ENCODE assay signal across 28 cellular contexts in the genomic region with DNA sequence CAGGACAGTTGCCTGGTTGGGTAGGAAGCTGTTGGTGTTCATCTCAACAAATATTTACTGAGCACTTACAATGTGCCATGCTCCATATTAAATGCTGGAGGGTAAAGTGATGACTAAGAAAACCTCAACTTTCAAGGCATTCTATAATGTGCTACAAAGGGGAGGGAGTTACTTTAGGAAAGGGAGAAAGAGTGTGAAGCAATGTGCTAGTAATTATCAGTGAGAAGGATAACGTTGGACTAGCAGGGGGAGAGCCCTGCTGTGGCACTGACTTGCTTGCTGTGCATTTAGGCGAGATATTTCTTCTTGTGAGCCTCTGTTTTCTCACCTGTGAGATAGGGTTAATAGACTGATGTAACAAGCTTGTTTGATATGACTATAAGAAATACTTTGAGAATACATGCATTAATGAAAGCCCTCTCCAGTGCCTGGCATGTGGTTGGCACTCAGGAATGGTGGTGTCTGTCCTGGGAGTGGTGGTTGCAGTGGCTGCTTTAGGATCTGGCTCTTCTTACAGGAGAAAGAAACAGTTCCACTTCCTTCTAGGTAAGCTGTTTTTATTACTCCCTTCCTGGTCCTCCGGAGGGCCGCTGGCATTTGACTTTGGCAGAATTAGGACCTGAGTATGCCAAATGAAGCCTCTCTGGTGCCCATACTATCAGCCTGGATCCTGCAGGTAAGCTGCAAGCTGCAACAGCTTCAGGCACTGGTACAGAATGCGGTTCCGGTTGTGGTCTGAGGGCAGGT.
A peak's percentile ranks its signal among the peaks of the same experiment; 100 is the strongest.
DNase-seq lines count a peak whose midpoint lies in the region; ATAC-seq, FAIRE-seq and TF ChIP-seq lines count a peak whose summit lies in the region.
"Had no signal": no experiment of that assay in that cellular context is flagged by ENCODE, and none has a peak within 500 bp of the region (broad histone marks: within the 10 kb centered on the region; RNA-seq: fewer than 3 reads in every experiment).

No MANE protein-coding gene starts in this region.

- TF ChIP-seq POLR2A in breast epithelium (IDR thresholded peaks at IDR 0.05) (no peak), H54 (IDR thresholded peaks at IDR 0.05; ENCODE audit: low read depth, low read length) (no peak), tibial nerve (IDR thresholded peaks at IDR 0.05) (no peak)

- no peak overlapping the region for H3K27ac Mint-ChIP-seq in stimulated activated effector memory CD8-positive, alpha-beta T cell treated with anti-CD3 and anti-CD28 coated beads, Interleukin-12 subunit alpha, Interleukin-12 subunit beta, amount 100 ng/mL, for 72 hours
- H3K27ac Mint-ChIP-seq: activated CD4-positive, alpha-beta memory T cell treated with anti-CD3 and anti-CD28 coated beads for 36 hours; immature natural killer cell; memory B cell; stimulated activated naive CD8-positive, alpha-beta T cell treated with anti-CD3 and anti-CD28 coated beads, Interleukin-15, amount 100 ng/mL, for 72 hours; T-helper 1 cell treated with Interleukin-12 subunit alpha and Interleukin-12 subunit beta and Interleukin-4 antibody, amounts not matched to agents 30 μg/mL and 1 μg/mL, for 36 hours had no signal

- H3K9me3 ChIP-seq in A673 (ENCODE audit: low read depth, low read length, poor library complexity, severe bottlenecking) (peaks cover 9% of the 10 kb centered on the region), MG63 (peaks cover 12% of the 10 kb centered on the region), breast epithelium (no peaks in the 10 kb centered on the region), keratinocyte (ENCODE audit: control insufficient read depth, low read depth, low read length) (peaks cover 2% of the 10 kb centered on the region), tibial nerve (peaks cover 0 to 6% (median 0%) of the 10 kb centered on the region in 4 donors)
- H3K9me3 ChIP-seq: SK-N-SH, uterus had no signal

- no peaks in the 10 kb centered on the region for H3K79me2 ChIP-seq in keratinocyte (ENCODE audit: control insufficient read depth, insufficient read depth, low read length)
- H3K79me2 ChIP-seq: parathyroid adenoma had no signal

- no peaks in the 10 kb centered on the region for H3K9me1 ChIP-seq in keratinocyte (ENCODE audit: control insufficient read depth, extremely low read depth, insufficient read depth, low read length)

- no peak for TF ChIP-seq EP300 in tibial nerve (IDR thresholded peaks at IDR 0.05)

- no peaks in the 10 kb centered on the region for H3K27me3 ChIP-seq in A673 (replicated peaks; ENCODE audit: insufficient read depth, low read depth, low read length, poor library complexity)
- no peaks in the 10 kb centered on the region for H3K27me3 ChIP-seq in MG63
- no peaks in the 10 kb centered on the region for H3K27me3 ChIP-seq in breast epithelium
- H3K27me3 ChIP-seq in keratinocyte (ENCODE audit: control insufficient read depth, extremely low read depth, insufficient read depth, low read length) = no peaks in the 10 kb centered on the region
- H3K27me3 ChIP-seq in tibial nerve = no peaks in the 10 kb centered on the region
- H3K27me3 ChIP-seq: uterus had no signal

- in situ Hi-C loops in GM13977 (cut with MboI; ENCODE audit: low pct_unique_long_range_greater_than_20kb, low sequenced_read_pairs, unreplicated experiment) = no loop called here

- CTCF ChIA-PET in A673 (lab: Charles Lee) = no interaction called here

- H4K20me1 ChIP-seq in keratinocyte (ENCODE audit: control insufficient read depth, extremely low read depth, insufficient read depth, low read length) = no peaks in the 10 kb centered on the region

- no peak overlapping the region for H3K4me3 ChIP-seq in A673 (ENCODE audit: low read depth, low read length, poor library complexity, severe bottlenecking)
- H3K4me3 ChIP-seq in MG63 = no peak overlapping the region
- H3K4me3 ChIP-seq in breast epithelium = no peak overlapping the region
- no peak overlapping the region for H3K4me3 ChIP-seq in keratinocyte (ENCODE audit: control insufficient read depth in 2 of 3, extremely low read depth in 1 of 3, insufficient read depth in 2 of 3, low read depth in 1 of 3, low read length in 3 of 3)
- H3K4me3 ChIP-seq in tibial nerve = no peak overlapping the region
- H3K4me3 ChIP-seq: smooth muscle cell, uterus had no signal

- H3K4me1 Mint-ChIP-seq in stimulated activated effector memory CD8-positive, alpha-beta T cell treated with anti-CD3 and anti-CD28 coated beads, Interleukin-12 subunit alpha, Interleukin-12 subunit beta, amount 100 ng/mL, for 72 hours = peaks cover 13% of the 10 kb centered on the region
- H3K4me1 Mint-ChIP-seq: immature natural killer cell had no signal

- peak; percentile 89 for FAIRE-seq in keratinocyte (lab: Jason Lieb, UNC)
- no peak for FAIRE-seq in H54 (lab: Jason Lieb, UNC)

- intact Hi-C loops in A673 (cut with micrococcal nuclease; ENCODE audit: unreplicated experiment) (no loop called here), breast epithelium (cut with DNase I; ENCODE audit: low total_unique reads) (no loop called here)

- DNase-seq in A673 (ENCODE audit: low spot score) (peak; percentile 42), MG63 (peak; percentile 10), breast epithelium (ENCODE audit: low spot score in 2 of 2) (peak in 1 of 2 donors; percentile 40), keratinocyte (ENCODE audit: low read depth, low spot score) (no peak), GM13977 (ENCODE audit: low spot score) (no peak), H54 (ENCODE audit: insufficient read length, low spot score) (no peak), tibial nerve (ENCODE audit: low spot score in 2 of 2) (no peak)
- no peak for DNase-seq in stimulated activated effector memory CD8-positive, alpha-beta T cell treated with anti-CD3 and anti-CD28 coated beads, Interleukin-12 subunit alpha, Interleukin-12 subunit beta, amount 100 ng/mL, for 72 hours (ENCODE audit: low spot score in 2 of 2)
- DNase-seq: ACHN; activated CD4-positive, alpha-beta memory T cell treated with anti-CD3 and anti-CD28 coated beads for 36 hours; activated CD4-positive, alpha-beta T cell treated with anti-CD3 and anti-CD28 coated beads for 1 hour; activated naive CD4-positive, alpha-beta T cell treated with anti-CD3 and anti-CD28 coated beads, Interleukin-2, amount 50 U/mL, for 16 hours; amygdala; cortex of kidney; effector memory CD4-positive, alpha-beta T cell; erythroblast; GF-D8; immature natural killer cell; Karpas-422; NCI-H1092 treated with DMSO at 0.1 percent for 48 hours; NCI-H187; SK-N-SH; stimulated activated naive CD8-positive, alpha-beta T cell treated with anti-CD3 and anti-CD28 coated beads, Interleukin-15, amount 100 ng/mL, for 72 hours; uterus had no signal

- H3K4me3 Mint-ChIP-seq in stimulated activated effector memory CD8-positive, alpha-beta T cell treated with anti-CD3 and anti-CD28 coated beads, Interleukin-12 subunit alpha, Interleukin-12 subunit beta, amount 100 ng/mL, for 72 hours = no peak overlapping the region
- H3K4me3 Mint-ChIP-seq: activated CD4-positive, alpha-beta memory T cell treated with anti-CD3 and anti-CD28 coated beads for 36 hours; immature natural killer cell; memory B cell; stimulated activated naive CD8-positive, alpha-beta T cell treated with anti-CD3 and anti-CD28 coated beads, Interleukin-15, amount 100 ng/mL, for 72 hours; T-helper 1 cell treated with Interleukin-12 subunit alpha and Interleukin-12 subunit beta and Interleukin-4 antibody, amounts not matched to agents 30 μg/mL and 1 μg/mL, for 36 hours had no signal

- H3K27ac ChIP-seq in A673 (ENCODE audit: low read depth, low read length, poor library complexity, severe bottlenecking) (no peak overlapping the region), breast epithelium (peak overlapping the region; percentile 57), keratinocyte (ENCODE audit: control insufficient read depth, insufficient read depth, low read length) (no peak overlapping the region), tibial nerve (no peak overlapping the region)
- H3K27ac ChIP-seq: parathyroid adenoma, uterus had no signal

- WGBS in tibial nerve, 2 donors = 77 to 84% methylated on average over 6 of the region's 6 CpGs

- H3K36me3 ChIP-seq in A673 (ENCODE audit: insufficient read depth, low read length, poor library complexity, severe bottlenecking) (no peaks in the 10 kb centered on the region), MG63 (no peaks in the 10 kb centered on the region), breast epithelium (no peaks in the 10 kb centered on the region), keratinocyte (ENCODE audit: control insufficient read depth in 2 of 2, extremely low read depth in 1 of 2, insufficient read depth in 2 of 2, low read length in 2 of 2) (no peaks in the 10 kb centered on the region), tibial nerve (no peaks in the 10 kb centered on the region)
- H3K36me3 ChIP-seq: uterus had no signal

- H3K9me3 Mint-ChIP-seq in stimulated activated effector memory CD8-positive, alpha-beta T cell treated with anti-CD3 and anti-CD28 coated beads, Interleukin-12 subunit alpha, Interleukin-12 subunit beta, amount 100 ng/mL, for 72 hours = peaks cover 2% of the 10 kb centered on the region

- POLR2A ChIA-PET in A673 (lab: Charles Lee; ENCODE audit: low non-redundant PET) = no interaction called here

- H3K4me1 ChIP-seq in A673 (ENCODE audit: insufficient read depth, low read length, poor library complexity, severe bottlenecking) (peaks cover 21% of the 10 kb centered on the region), breast epithelium (no peaks in the 10 kb centered on the region), keratinocyte (ENCODE audit: control insufficient read depth, extremely low read depth, insufficient read depth, low read length) (peaks cover 17% of the 10 kb centered on the region), tibial nerve (no peaks in the 10 kb centered on the region)
- H3K4me1 ChIP-seq: parathyroid adenoma, uterus had no signal

- ATAC-seq in stimulated activated effector memory CD8-positive, alpha-beta T cell treated with anti-CD3 and anti-CD28 coated beads, Interleukin-12 subunit alpha, Interleukin-12 subunit beta, amount 100 ng/mL, for 72 hours = no peak
- ATAC-seq: stimulated activated naive CD8-positive, alpha-beta T cell treated with anti-CD3 and anti-CD28 coated beads, Interleukin-15, amount 100 ng/mL, for 72 hours had no signal

- TF ChIP-seq CTCF in A673 (conservative IDR thresholded peaks at IDR 0.05; ENCODE audit: low read depth, low read length) (no peak), breast epithelium (IDR thresholded peaks at IDR 0.05) (no peak), keratinocyte (optimal IDR thresholded peaks at IDR 0.05 in 1 of 3, IDR thresholded peaks at IDR 0.05 in 1 of 3, conservative IDR thresholded peaks at IDR 0.05 in 1 of 3; ENCODE audit: extremely low read depth in 1 of 3, insufficient read depth in 2 of 3, low read length in 3 of 3) (no peak), GM13977 (IDR thresholded peaks at IDR 0.05; ENCODE audit: extremely low read depth, insufficient read depth, missing control alignments) (no peak), tibial nerve (IDR thresholded peaks at IDR 0.05) (no peak)

- no peaks in the 10 kb centered on the region for H3K36me3 Mint-ChIP-seq in stimulated activated effector memory CD8-positive, alpha-beta T cell treated with anti-CD3 and anti-CD28 coated beads, Interleukin-12 subunit alpha, Interleukin-12 subunit beta, amount 100 ng/mL, for 72 hours
- H3K36me3 Mint-ChIP-seq: activated CD4-positive, alpha-beta memory T cell treated with anti-CD3 and anti-CD28 coated beads for 36 hours; memory B cell had no signal

- H2AFZ ChIP-seq in keratinocyte (ENCODE audit: control insufficient read depth, low read length) = no peak overlapping the region
- H2AFZ ChIP-seq: parathyroid adenoma had no signal

- dilution Hi-C loops in keratinocyte (cut with MboI; ENCODE audit: extremely low pct_ligation_motif_present, low sequenced_read_pairs) = no loop called here

- no peak overlapping the region for H3K9ac ChIP-seq in keratinocyte (ENCODE audit: control insufficient read depth, extremely low read depth, insufficient read depth, low read length)
- H3K9ac ChIP-seq: parathyroid adenoma, SK-N-SH had no signal

- peak overlapping the region; percentile 28 for H3K4me2 ChIP-seq in keratinocyte (ENCODE audit: control insufficient read depth, extremely low read depth, insufficient read depth, low read depth, low read length)
- H3K4me2 ChIP-seq: SK-N-SH, smooth muscle cell had no signal

- no TSS peak for BruUV-seq in A673 (replicated peaks; lab: Mats Ljungman, UMichigan)

Comparison
In these comparisons a context has a peak if more than half of its experiments do, and no peak if none do; other contexts are left out.
1. DNase-seq: peak in A673 (single experiment) and MG63 (single experiment); none in keratinocyte (single experiment), GM13977 (single experiment), H54 (single experiment), stimulated activated effector memory CD8-positive, alpha-beta T cell treated with anti-CD3 and anti-CD28 coated beads, Interleukin-12 subunit alpha, Interleukin-12 subunit beta, amount 100 ng/mL, for 72 hours (0 of 2) and tibial nerve (0 of 2).
2. H3K27ac ChIP-seq: peak in breast epithelium (2 of 2); none in A673 (single experiment), keratinocyte (single experiment) and tibial nerve (0 of 4).